In genomic region chr6:151451950-151452749, GRCh38 we compare ENCODE assay signal across 1 cellular context.
TF ChIP-seq lines count a peak whose summit lies in the region.

Gene RMND1 (minus strand): TSS chr6:151452126. CDS start chr6:151445811, 6,315 bp downstream.

TF ChIP-seq in SK-N-SH, 30 proteins besides CTCF, POLR2A, EP300 and RAD21 (continued from another document):
- TF ChIP-seq POLR2AphosphoS5 (IDR thresholded peaks at IDR 0.05; ENCODE audit: low read depth, low read length) (peak; percentile 80), USF2 (IDR thresholded peaks at IDR 0.05; ENCODE audit: borderline replicate concordance, low read depth, low read length) (peak; percentile 99), USF1 (IDR thresholded peaks at IDR 0.05; ENCODE audit: borderline replicate concordance, low read depth) (peak; percentile 100), TCF12 (IDR thresholded peaks at IDR 0.05) (peak; percentile 32; the same call in 1 of the 2 replicates), JUND (IDR thresholded peaks at IDR 0.05) (0 out of 2 replicates have a peak, but pooled peaks have one; percentile 17), CHD2 (IDR thresholded peaks at IDR 0.05; ENCODE audit: low read length, partially characterized antibody) (peak; percentile 81), TAF1 (IDR thresholded peaks at IDR 0.05; ENCODE audit: borderline replicate concordance, low read depth, low read length) (peak; percentile 73; the same call in 1 of the 2 replicates), PBX3 (IDR thresholded peaks at IDR 0.05) (peak; percentile 31; the same call in 1 of the 2 replicates), SIN3A (IDR thresholded peaks at IDR 0.05; ENCODE audit: borderline replicate concordance, low read depth, low read length) (no peak), SMC3 (IDR thresholded peaks at IDR 0.05; ENCODE audit: low read depth, low read length) (no peak), GATA2 (CRISPR knock-in tag; IDR thresholded peaks at IDR 0.05) (no peak)
TF ChIP-seq in SK-N-SH: peak in this region for 18.
